ENCODE assay signal across 9 cellular contexts in genomic region chr16:84518804-84519341, GRCh38. TPM values are rescaled to one million over a fixed set of nuclear protein-coding genes. Genes with fewer than 3 reads are reported as not detected.
A peak's percentile ranks its signal among the peaks of the same experiment; 100 is the strongest.
DNase-seq lines count a peak whose midpoint lies in the region; ATAC-seq and TF ChIP-seq lines count a peak whose summit lies in the region.
"Had no signal": no experiment of that assay in that cellular context is flagged by ENCODE, and none has a peak within 500 bp of the region (broad histone marks: within the 10 kb centered on the region; RNA-seq: fewer than 3 reads in every experiment).

No MANE protein-coding gene starts in this region.

- DNase-seq in NCI-H2081 (lab: John Stamatoyannopoulos, UW) (peak; percentile 57 to 77), NCI-H2081 treated with DMSO at 0.1 percent for 48 hours (lab: John Stamatoyannopoulos, UW) (no peak), body of pancreas (peak in 1 of 4 donors; percentile 42), substantia nigra (lab: John Stamatoyannopoulos, UW) (no peak)
- DNase-seq in activated CD4-positive, alpha-beta T cell treated with anti-CD3 and anti-CD28 coated beads for 48 hours, result peak; percentile 68
- DNase-seq in stimulated activated naive CD4-positive, alpha-beta T cell (lab: John Stamatoyannopoulos, UW), result peak; percentile 28 to 70 (median 46)
- DNase-seq: activated B cell treated with CpG ODN at 0.5 μM for 24 hours had no signal

- intact Hi-C loops in body of pancreas (cut with DNase I), result loop anchor here (10.0 kb wide), 1 partner anchor 206 kb away; no protein-coding TSS in a partner anchor

- H3K27me3 ChIP-seq in body of pancreas, result no peaks in the 10 kb centered on the region

- no peak for TF ChIP-seq POLR2A in body of pancreas (IDR thresholded peaks at IDR 0.05)

- no peaks in the 10 kb centered on the region for H3K4me1 ChIP-seq in body of pancreas

- peak; percentile 28 for ATAC-seq in body of pancreas
- no peak for ATAC-seq in HG02610 (IDR thresholded peaks at IDR 0.05; ENCODE audit: unreplicated experiment)
- ATAC-seq in HG03025 (IDR thresholded peaks at IDR 0.05; ENCODE audit: low FRiP score, unreplicated experiment), result no peak

- no peak overlapping the region for H3K4me3 ChIP-seq in body of pancreas

- H3K9me3 ChIP-seq in body of pancreas, result no peaks in the 10 kb centered on the region

- TF ChIP-seq CTCF in body of pancreas (IDR thresholded peaks at IDR 0.05), result no peak

- 61 to 67% methylated on average over 7 to 17 of the region's 17 CpGs for WGBS in body of pancreas, 2 donors

- no peak overlapping the region for H3K27ac ChIP-seq in body of pancreas
- no peak overlapping the region for H3K27ac ChIP-seq in substantia nigra (ENCODE audit: low read depth, low read length, poor library complexity, severe bottlenecking)

- H3K36me3 ChIP-seq in body of pancreas (replicated peaks in 1 of 2; ENCODE audit: insufficient read depth in 1 of 2, low read depth in 2 of 2), result no peaks in the 10 kb centered on the region

RNA-seq across cellular contexts. Expression of gene MEAK7, which starts 14.4 kb away (rescaled TPM):
- total RNA-seq in body of pancreas, result 10 to 100 TPM in 1 of 2 donors, 1 to 10 TPM in 1; 6.7 to 11.2 TPM

Comparison
In these comparisons a context has a peak if more than half of its experiments do, and no peak if none do; other contexts are left out.
1. DNase-seq: peak in NCI-H2081 (2 of 2), activated CD4-positive, alpha-beta T cell treated with anti-CD3 and anti-CD28 coated beads for 48 hours (single experiment) and stimulated activated naive CD4-positive, alpha-beta T cell (6 of 6); none in NCI-H2081 treated with DMSO at 0.1 percent for 48 hours (single experiment) and substantia nigra (0 of 49).